In the genomic region with DNA sequence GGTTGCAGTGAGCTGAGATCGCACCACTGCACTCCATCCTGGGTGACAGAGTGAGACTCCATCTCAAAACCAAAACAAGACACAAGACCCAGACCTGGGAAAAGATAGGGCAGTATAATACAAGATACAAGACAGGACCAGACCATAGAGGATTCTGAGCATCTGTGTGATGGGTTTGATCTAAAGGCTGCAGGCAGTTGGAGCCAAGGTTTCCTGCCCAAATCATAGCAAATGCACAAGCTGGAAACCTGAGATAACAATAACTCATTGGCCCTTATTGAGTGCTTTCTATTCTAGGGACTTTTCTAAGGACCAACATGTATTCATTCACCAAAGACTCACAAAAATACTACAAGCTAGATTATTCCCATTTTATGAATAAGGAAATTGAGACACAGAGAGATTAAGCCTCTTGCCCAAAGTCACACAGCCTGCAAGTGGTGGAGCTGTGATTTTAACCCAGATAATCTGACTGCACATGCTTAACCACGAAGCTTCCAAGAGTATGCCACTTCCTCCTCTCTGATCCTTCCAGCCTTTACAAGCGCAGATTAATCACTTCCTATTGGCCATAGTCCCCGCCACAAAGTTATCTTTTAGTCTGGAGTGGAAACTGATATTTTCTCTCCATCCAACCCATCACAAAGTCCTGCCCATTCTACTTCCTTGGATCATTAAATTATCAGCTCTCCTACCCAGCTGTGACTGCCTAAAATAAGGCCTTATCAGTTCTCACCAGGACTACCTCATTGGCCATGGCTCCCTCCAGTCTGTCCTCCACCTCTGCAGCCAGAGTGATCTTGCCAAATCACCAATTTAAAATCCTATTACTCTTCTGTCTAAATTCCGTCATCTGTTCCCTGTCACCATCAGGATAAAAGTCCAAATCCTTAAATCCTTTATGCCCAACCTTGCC, we compare ENCODE assay signal across 21 cellular contexts.
DNase-seq lines count a peak whose midpoint lies in the region; ATAC-seq, FAIRE-seq and TF ChIP-seq lines count a peak whose summit lies in the region.
"Had no signal": no experiment of that assay in that cellular context is flagged by ENCODE, and none has a peak within 500 bp of the region (broad histone marks: within the 10 kb centered on the region; RNA-seq: fewer than 3 reads in every experiment).

No MANE protein-coding gene starts in this region.

- TF ChIP-seq RAD21 in GM12878 (IDR thresholded peaks at IDR 0.05; ENCODE audit: insufficient read depth, low read depth, low read length): no peak

- no peak overlapping the region for H3K4me2 ChIP-seq in GM12878 (ENCODE audit: control insufficient read depth, insufficient read depth)

- no peaks in the 10 kb centered on the region for H4K20me1 ChIP-seq in GM12878 (ENCODE audit: control insufficient read depth, insufficient read depth)

- RAD21 ChIA-PET in GM12878 (lab: Charles Lee; ENCODE audit: unreplicated experiment): no interaction called here

- no peak for TF ChIP-seq EP300 in GM12878 (IDR thresholded peaks at IDR 0.05; ENCODE audit: borderline replicate concordance in 1 of 2, control insufficient read depth in 1 of 2, low read depth in 2 of 2, low read length in 2 of 2)

- no peaks in the 10 kb centered on the region for H3K79me2 ChIP-seq in GM12878 (ENCODE audit: control insufficient read depth, insufficient read depth, low read length)

- no TSS peak for BruUV-seq in GM12878 (replicated peaks; lab: Mats Ljungman, UMichigan)

- DNase-seq in activated naive CD4-positive, alpha-beta T cell treated with anti-CD3 and anti-CD28 coated beads, Interleukin-2, amount 10 ng/mL, durations not matched to agents 7 days and 5 days: peak; percentile 29
- no peak for DNase-seq in activated naive CD4-positive, alpha-beta T cell (lab: John Stamatoyannopoulos, UW)
- peak; percentile 44 for DNase-seq in NOMO-1 treated with dmso at 0.1 percent for 144 hours (lab: John Stamatoyannopoulos, UW; ENCODE audit: unreplicated experiment)
- no peak for DNase-seq in GM12878 (ENCODE audit: low read depth, low spot score)
- DNase-seq in upper lobe of right lung: no peak
- DNase-seq in glomerular visceral epithelial cell (ENCODE audit: extremely low spot score): no peak
- no peak for DNase-seq in heart left ventricle
- no peak for DNase-seq in H7
- DNase-seq: activated B cell treated with CpG ODN at 0.5 μM for 24 hours; activated CD8-positive, alpha-beta memory T cell treated with anti-CD3 and anti-CD28 coated beads, Interleukin-2, amount 50 U/mL, for 4 hours; CD8-positive, alpha-beta T cell; effector CD8-positive, alpha-beta T cell; NCI-H1092; NCI-H2171 treated with DMSO at 0.1 percent for 48 hours; stimulated activated CD4-positive, alpha-beta T cell treated with anti-CD3 and anti-CD28 coated beads, Interleukin-15, amount 100 ng/mL, for 24 hours had no signal

- in situ Hi-C loops in GM12878 (cut with MboI): no loop called here

- peak; percentile 80 for FAIRE-seq in GM12878 (lab: Jason Lieb, UNC)
- FAIRE-seq: bronchial epithelial cell, GM18507, HTR-8/SVneo had no signal

- H3K27ac ChIP-seq in GM12878 (ENCODE audit: control insufficient read depth, insufficient read depth): no peak overlapping the region
- no peak overlapping the region for H3K27ac ChIP-seq in upper lobe of right lung
- H3K27ac ChIP-seq in heart left ventricle: no peak overlapping the region
- H3K27ac ChIP-seq: SK-N-MC had no signal

- H3K9ac ChIP-seq in GM12878 (ENCODE audit: control insufficient read depth, insufficient read depth, low read length): no peak overlapping the region

- H3K27ac Mint-ChIP-seq in activated naive CD4-positive, alpha-beta T cell treated with anti-CD3 and anti-CD28 coated beads, Interleukin-2, amount 10 ng/mL, durations not matched to agents 7 days and 5 days: no peak overlapping the region
- H3K27ac Mint-ChIP-seq: activated B cell treated with CpG ODN at 0.5 μM for 24 hours; activated naive CD4-positive, alpha-beta T cell treated with anti-CD3 and anti-CD28 coated beads, Interleukin-2, amount 50 U/mL, for 24 hours; CD8-positive, alpha-beta T cell; nephron had no signal

- H3K36me3 ChIP-seq in GM12878 (ENCODE audit: control insufficient read depth in 2 of 2, insufficient read depth in 2 of 2, low read length in 1 of 2) (no peaks in the 10 kb centered on the region), upper lobe of right lung (no peaks in the 10 kb centered on the region), heart left ventricle (peaks cover 0 to 44% (median 2%) of the 10 kb centered on the region in 9 donors), H7 (replicated peaks; ENCODE audit: control insufficient read depth, insufficient read depth, low read length) (no peaks in the 10 kb centered on the region)

- H3K4me1 ChIP-seq in GM12878 (ENCODE audit: control insufficient read depth, insufficient read depth, low read length) (no peaks in the 10 kb centered on the region), upper lobe of right lung (no peaks in the 10 kb centered on the region), heart left ventricle (peaks cover 0 to 15% (median 2%) of the 10 kb centered on the region in 12 donors)

- ATAC-seq in GM12878 (no peak), upper lobe of right lung (peak; percentile 55), heart left ventricle (no peak)
- ATAC-seq: CD8-positive, alpha-beta T cell had no signal

- POLR2A ChIA-PET in GM12878 (lab: Charles Lee): interaction anchor here (0.6 kb wide), 2 partner anchors 51 to 282 kb away, joined by 3 to 4 read pairs; no protein-coding TSS in a partner anchor

- H3K36me3 Mint-ChIP-seq in activated naive CD4-positive, alpha-beta T cell treated with anti-CD3 and anti-CD28 coated beads, Interleukin-2, amount 10 ng/mL, durations not matched to agents 7 days and 5 days: no peaks in the 10 kb centered on the region
- H3K36me3 Mint-ChIP-seq: activated naive CD4-positive, alpha-beta T cell treated with anti-CD3 and anti-CD28 coated beads, Interleukin-2, amount 50 U/mL, for 24 hours; CD8-positive, alpha-beta T cell had no signal

- TF ChIP-seq POLR2A in GM12878 (IDR thresholded peaks at IDR 0.05; ENCODE audit: low read depth, low read length) (no peak), heart left ventricle (IDR thresholded peaks at IDR 0.05) (no peak)

- H3K4me3 ChIP-seq in GM12878 (no peak overlapping the region), upper lobe of right lung (no peak overlapping the region), heart left ventricle (no peak overlapping the region), H7 (ENCODE audit: insufficient read depth, low read depth, low read length) (no peak overlapping the region)
- H3K4me3 ChIP-seq: SK-N-MC had no signal

- no peaks in the 10 kb centered on the region for H3K9me3 ChIP-seq in GM12878 (replicated peaks; ENCODE audit: control insufficient read depth, insufficient read depth, low read length)
- H3K9me3 ChIP-seq in upper lobe of right lung: no peaks in the 10 kb centered on the region
- H3K9me3 ChIP-seq in heart left ventricle: no peaks in the 10 kb centered on the region

- CTCF ChIA-PET in activated naive CD4-positive, alpha-beta T cell treated with anti-CD3 and anti-CD28 coated beads, Interleukin-2, amount 10 ng/mL, durations not matched to agents 7 days and 5 days (lab: Charles Lee): no interaction called here
- CTCF ChIA-PET in GM12878 (lab: Yijun Ruan, JAX): no interaction called here

- SMC1A ChIA-PET in GM12878 (lab: Charles Lee; ENCODE audit: uncharacterized antibody, unreplicated experiment): interaction anchor here (0.5 to 1.2 kb wide), 3 partner anchors 38 to 289 kb away, joined by 3 read pairs; no protein-coding TSS in a partner anchor

- WGBS in GM12878 (ENCODE audit: insufficient coverage, insufficient replicate concordance, low lambda C conversion rate, missing lambda C conversion rate): 21% methylated on average over 5 of the region's 5 CpGs
- 73 to 85% (median 79%) methylated on average over 5 of the region's 5 CpGs for WGBS in heart left ventricle, 4 donors

- no peak overlapping the region for H2AFZ ChIP-seq in GM12878 (ENCODE audit: control insufficient read depth, low read depth, low read length)

- H3K4me1 Mint-ChIP-seq in activated naive CD4-positive, alpha-beta T cell treated with anti-CD3 and anti-CD28 coated beads, Interleukin-2, amount 10 ng/mL, durations not matched to agents 7 days and 5 days: peaks cover 20% of the 10 kb centered on the region

- TF ChIP-seq CTCF in GM12878 (IDR thresholded peaks at IDR 0.05 in 2 of 3, conservative IDR thresholded peaks at IDR 0.05 in 1 of 3; ENCODE audit: control insufficient read depth in 2 of 3, extremely low read depth in 1 of 3, insufficient read depth in 1 of 3, low read depth in 3 of 3, low read length in 3 of 3) (no peak), upper lobe of right lung (IDR thresholded peaks at IDR 0.05) (no peak), heart left ventricle (IDR thresholded peaks at IDR 0.05) (no peak)

- H3K27me3 Mint-ChIP-seq in activated naive CD4-positive, alpha-beta T cell treated with anti-CD3 and anti-CD28 coated beads, Interleukin-2, amount 10 ng/mL, durations not matched to agents 7 days and 5 days: peaks cover 27% of the 10 kb centered on the region

- no peak overlapping the region for H3K4me3 Mint-ChIP-seq in activated naive CD4-positive, alpha-beta T cell treated with anti-CD3 and anti-CD28 coated beads, Interleukin-2, amount 10 ng/mL, durations not matched to agents 7 days and 5 days
- H3K4me3 Mint-ChIP-seq: activated B cell treated with CpG ODN at 0.5 μM for 24 hours; activated naive CD4-positive, alpha-beta T cell treated with anti-CD3 and anti-CD28 coated beads, Interleukin-2, amount 50 U/mL, for 24 hours; CD8-positive, alpha-beta T cell; nephron had no signal

- no peaks in the 10 kb centered on the region for H3K9me3 Mint-ChIP-seq in activated naive CD4-positive, alpha-beta T cell treated with anti-CD3 and anti-CD28 coated beads, Interleukin-2, amount 10 ng/mL, durations not matched to agents 7 days and 5 days
- H3K9me3 Mint-ChIP-seq: activated B cell treated with CpG ODN at 0.5 μM for 24 hours; activated naive CD4-positive, alpha-beta T cell treated with anti-CD3 and anti-CD28 coated beads, Interleukin-2, amount 50 U/mL, for 24 hours; CD8-positive, alpha-beta T cell; nephron had no signal

- no peaks in the 10 kb centered on the region for H3K27me3 ChIP-seq in GM12878 (replicated peaks in 1 of 2; ENCODE audit: control insufficient read depth in 2 of 2, insufficient read depth in 2 of 2, low read length in 1 of 2)
- no peaks in the 10 kb centered on the region for H3K27me3 ChIP-seq in upper lobe of right lung
- H3K27me3 ChIP-seq in heart left ventricle: peaks cover 0 to 49% (median 0%) of the 10 kb centered on the region in 9 donors
- no peaks in the 10 kb centered on the region for H3K27me3 ChIP-seq in H7 (ENCODE audit: control insufficient read depth, insufficient read depth, low read length)

- intact Hi-C loops in GM12878 (cut with micrococcal nuclease; ENCODE audit: unreplicated experiment): no loop called here
- intact Hi-C loops in upper lobe of right lung (cut with DNase I): no loop called here
- intact Hi-C loops in heart left ventricle (cut with DNase I): no loop called here

TF ChIP-seq in GM12878, 131 proteins besides CTCF, POLR2A, EP300 and RAD21 (continues in another document):
- TF ChIP-seq FOXM1 (IDR thresholded peaks at IDR 0.05; ENCODE audit: low read depth, low read length) (no peak), ZNF217 (IDR thresholded peaks at IDR 0.05) (no peak), SMAD1 (IDR thresholded peaks at IDR 0.05; ENCODE audit: low read depth, partially characterized antibody) (no peak), SREBF2 (IDR thresholded peaks at IDR 0.05; ENCODE audit: low read length) (no peak), ZSCAN29 (IDR thresholded peaks at IDR 0.05) (no peak)

Comparison
In these comparisons a context has a peak if more than half of its experiments do, and no peak if none do; other contexts are left out.
1. DNase-seq: peak in activated naive CD4-positive, alpha-beta T cell treated with anti-CD3 and anti-CD28 coated beads, Interleukin-2, amount 10 ng/mL, durations not matched to agents 7 days and 5 days (single experiment) and NOMO-1 treated with dmso at 0.1 percent for 144 hours (single experiment); none in activated naive CD4-positive, alpha-beta T cell (0 of 4), GM12878 (single experiment), upper lobe of right lung (single experiment), glomerular visceral epithelial cell (single experiment), heart left ventricle (0 of 5) and H7 (single experiment).